In the genomic region with DNA sequence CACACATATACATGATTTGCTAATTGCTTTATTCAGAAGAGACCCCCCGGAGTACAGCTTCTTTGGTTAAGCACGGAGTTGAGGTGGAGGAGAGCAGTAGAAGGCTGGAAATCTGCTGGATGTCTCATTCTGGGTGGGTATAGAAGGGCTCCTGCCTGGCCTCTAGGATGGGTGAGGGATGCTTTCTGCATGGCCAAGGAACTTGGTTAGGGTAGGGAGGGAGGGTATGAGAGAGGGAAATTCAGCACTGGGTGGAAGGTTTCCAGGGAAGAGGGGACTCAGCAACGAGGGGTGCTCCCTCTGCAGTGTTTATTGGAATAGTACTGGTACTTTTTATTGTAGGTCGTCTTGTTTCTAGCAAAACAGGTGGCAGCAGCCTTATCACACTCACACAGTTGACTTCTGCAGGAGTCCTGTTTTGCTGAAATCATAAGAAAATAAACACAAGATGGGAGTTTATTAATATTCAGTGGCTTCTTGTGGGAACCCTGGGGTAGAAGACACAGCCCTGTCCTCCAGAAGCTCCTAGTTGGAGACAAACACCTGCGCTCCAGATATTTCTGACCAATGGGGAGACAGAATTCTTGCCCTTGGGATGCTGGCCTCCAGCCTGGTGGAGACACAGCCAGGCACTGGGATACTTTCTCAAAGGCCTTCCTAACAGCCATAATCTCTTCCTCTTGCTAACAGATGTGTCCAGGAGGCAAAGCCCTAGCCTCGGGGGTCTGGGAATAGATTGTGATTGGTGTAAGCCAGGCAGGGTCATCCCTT, we compare ENCODE assay signal across 1 cellular context.
TF ChIP-seq lines count a peak whose summit lies in the region.

No MANE protein-coding gene starts in this region.

TF ChIP-seq in GM23338, 12 proteins besides CTCF, POLR2A, EP300 and RAD21 (continued from another document):
- TF ChIP-seq NANOG (IDR thresholded peaks at IDR 0.05; ENCODE audit: borderline replicate concordance): no peak
- TF ChIP-seq JUNB (IDR thresholded peaks at IDR 0.05; ENCODE audit: unreplicated experiment): no peak
- TF ChIP-seq, protein P1, sequence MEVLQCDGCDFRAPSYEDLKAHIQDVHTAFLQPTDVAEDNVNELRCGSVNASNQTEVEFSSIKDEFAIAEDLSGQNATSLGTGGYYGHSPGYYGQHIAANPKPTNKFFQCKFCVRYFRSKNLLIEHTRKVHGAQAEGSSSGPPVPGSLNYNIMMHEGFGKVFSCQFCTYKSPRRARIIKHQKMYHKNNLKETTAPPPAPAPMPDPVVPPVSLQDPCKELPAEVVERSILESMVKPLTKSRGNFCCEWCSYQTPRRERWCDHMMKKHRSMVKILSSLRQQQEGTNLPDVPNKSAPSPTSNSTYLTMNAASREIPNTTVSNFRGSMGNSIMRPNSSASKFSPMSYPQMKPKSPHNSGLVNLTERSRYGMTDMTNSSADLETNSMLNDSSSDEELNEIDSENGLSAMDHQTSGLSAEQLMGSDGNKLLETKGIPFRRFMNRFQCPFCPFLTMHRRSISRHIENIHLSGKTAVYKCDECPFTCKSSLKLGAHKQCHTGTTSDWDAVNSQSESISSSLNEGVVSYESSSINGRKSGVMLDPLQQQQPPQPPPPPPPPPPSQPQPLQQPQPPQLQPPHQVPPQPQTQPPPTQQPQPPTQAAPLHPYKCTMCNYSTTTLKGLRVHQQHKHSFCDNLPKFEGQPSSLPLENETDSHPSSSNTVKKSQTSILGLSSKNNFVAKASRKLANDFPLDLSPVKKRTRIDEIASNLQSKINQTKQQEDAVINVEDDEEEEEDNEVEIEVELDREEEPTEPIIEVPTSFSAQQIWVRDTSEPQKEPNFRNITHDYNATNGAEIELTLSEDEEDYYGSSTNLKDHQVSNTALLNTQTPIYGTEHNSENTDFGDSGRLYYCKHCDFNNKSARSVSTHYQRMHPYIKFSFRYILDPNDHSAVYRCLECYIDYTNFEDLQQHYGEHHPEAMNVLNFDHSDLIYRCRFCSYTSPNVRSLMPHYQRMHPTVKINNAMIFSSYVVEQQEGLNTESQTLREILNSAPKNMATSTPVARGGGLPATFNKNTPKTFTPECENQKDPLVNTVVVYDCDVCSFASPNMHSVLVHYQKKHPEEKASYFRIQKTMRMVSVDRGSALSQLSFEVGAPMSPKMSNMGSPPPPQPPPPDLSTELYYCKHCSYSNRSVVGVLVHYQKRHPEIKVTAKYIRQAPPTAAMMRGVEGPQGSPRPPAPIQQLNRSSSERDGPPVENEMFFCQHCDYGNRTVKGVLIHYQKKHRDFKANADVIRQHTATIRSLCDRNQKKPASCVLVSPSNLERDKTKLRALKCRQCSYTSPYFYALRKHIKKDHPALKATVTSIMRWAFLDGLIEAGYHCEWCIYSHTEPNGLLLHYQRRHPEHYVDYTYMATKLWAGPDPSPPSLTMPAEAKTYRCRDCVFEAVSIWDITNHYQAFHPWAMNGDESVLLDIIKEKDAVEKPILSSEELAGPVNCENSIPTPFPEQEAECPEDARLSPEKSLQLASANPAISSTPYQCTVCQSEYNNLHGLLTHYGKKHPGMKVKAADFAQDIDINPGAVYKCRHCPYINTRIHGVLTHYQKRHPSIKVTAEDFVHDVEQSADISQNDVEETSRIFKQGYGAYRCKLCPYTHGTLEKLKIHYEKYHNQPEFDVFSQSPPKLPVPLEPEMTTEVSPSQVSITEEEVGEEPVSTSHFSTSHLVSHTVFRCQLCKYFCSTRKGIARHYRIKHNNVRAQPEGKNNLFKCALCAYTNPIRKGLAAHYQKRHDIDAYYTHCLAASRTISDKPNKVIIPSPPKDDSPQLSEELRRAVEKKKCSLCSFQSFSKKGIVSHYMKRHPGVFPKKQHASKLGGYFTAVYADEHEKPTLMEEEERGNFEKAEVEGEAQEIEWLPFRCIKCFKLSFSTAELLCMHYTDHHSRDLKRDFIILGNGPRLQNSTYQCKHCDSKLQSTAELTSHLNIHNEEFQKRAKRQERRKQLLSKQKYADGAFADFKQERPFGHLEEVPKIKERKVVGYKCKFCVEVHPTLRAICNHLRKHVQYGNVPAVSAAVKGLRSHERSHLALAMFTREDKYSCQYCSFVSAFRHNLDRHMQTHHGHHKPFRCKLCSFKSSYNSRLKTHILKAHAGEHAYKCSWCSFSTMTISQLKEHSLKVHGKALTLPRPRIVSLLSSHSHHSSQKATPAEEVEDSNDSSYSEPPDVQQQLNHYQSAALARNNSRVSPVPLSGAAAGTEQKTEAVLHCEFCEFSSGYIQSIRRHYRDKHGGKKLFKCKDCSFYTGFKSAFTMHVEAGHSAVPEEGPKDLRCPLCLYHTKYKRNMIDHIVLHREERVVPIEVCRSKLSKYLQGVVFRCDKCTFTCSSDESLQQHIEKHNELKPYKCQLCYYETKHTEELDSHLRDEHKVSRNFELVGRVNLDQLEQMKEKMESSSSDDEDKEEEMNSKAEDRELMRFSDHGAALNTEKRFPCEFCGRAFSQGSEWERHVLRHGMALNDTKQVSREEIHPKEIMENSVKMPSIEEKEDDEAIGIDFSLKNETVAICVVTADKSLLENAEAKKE (CRISPR knock-in tag; IDR thresholded peaks at IDR 0.05): no peak
- TF ChIP-seq STAT1 (IDR thresholded peaks at IDR 0.05; ENCODE audit: unreplicated experiment): no peak
- TF ChIP-seq EZH2 (IDR thresholded peaks at IDR 0.05; ENCODE audit: low read depth, unreplicated experiment): no peak
- TF ChIP-seq, protein P2, sequence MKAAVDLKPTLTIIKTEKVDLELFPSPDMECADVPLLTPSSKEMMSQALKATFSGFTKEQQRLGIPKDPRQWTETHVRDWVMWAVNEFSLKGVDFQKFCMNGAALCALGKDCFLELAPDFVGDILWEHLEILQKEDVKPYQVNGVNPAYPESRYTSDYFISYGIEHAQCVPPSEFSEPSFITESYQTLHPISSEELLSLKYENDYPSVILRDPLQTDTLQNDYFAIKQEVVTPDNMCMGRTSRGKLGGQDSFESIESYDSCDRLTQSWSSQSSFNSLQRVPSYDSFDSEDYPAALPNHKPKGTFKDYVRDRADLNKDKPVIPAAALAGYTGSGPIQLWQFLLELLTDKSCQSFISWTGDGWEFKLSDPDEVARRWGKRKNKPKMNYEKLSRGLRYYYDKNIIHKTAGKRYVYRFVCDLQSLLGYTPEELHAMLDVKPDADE (IDR thresholded peaks at IDR 0.05): no peak
- no peak for TF ChIP-seq ZNF114 (CRISPR knock-in tag; IDR thresholded peaks at IDR 0.05)
